In genomic region chr3:58433400-58434169, GRCh38 we compare ENCODE assay signal across 8 cellular contexts. TPM values are rescaled to one million over a fixed set of nuclear protein-coding genes. Genes with fewer than 3 reads are reported as not detected.
DNase-seq lines count a peak whose midpoint lies in the region; ATAC-seq and TF ChIP-seq lines count a peak whose summit lies in the region.

Gene PDHB, minus strand, starts transcription at chr3:58433832. Its CDS starts 23 bp downstream, at chr3:58433809.

- peaks cover 18% of the 10 kb centered on the region for H3K36me3 Mint-ChIP-seq in HFFc6 (ENCODE audit: low read depth)
- peaks cover 6% of the 10 kb centered on the region for H3K36me3 Mint-ChIP-seq in activated naive CD4-positive, alpha-beta T cell treated with anti-CD3 and anti-CD28 coated beads, Interleukin-2, amount 50 U/mL, for 24 hours

- peak within 1 kb of the TSS; percentile 87 for H3K27ac ChIP-seq in temporal lobe (ENCODE audit: low read depth, low read length)

- peaks cover 32% of the 10 kb centered on the region for H3K4me1 Mint-ChIP-seq in HFFc6 (ENCODE audit: low read depth)
- peaks cover 27% of the 10 kb centered on the region for H3K4me1 Mint-ChIP-seq in activated naive CD4-positive, alpha-beta T cell treated with anti-CD3 and anti-CD28 coated beads, Interleukin-2, amount 50 U/mL, for 24 hours

- H3K9me3 Mint-ChIP-seq in HFFc6 = no peaks in the 10 kb centered on the region
- no peaks in the 10 kb centered on the region for H3K9me3 Mint-ChIP-seq in activated naive CD4-positive, alpha-beta T cell treated with anti-CD3 and anti-CD28 coated beads, Interleukin-2, amount 50 U/mL, for 24 hours

- peak within 1 kb of the TSS; percentile 79 for H3K27ac Mint-ChIP-seq in HFFc6
- H3K27ac Mint-ChIP-seq in activated naive CD4-positive, alpha-beta T cell treated with anti-CD3 and anti-CD28 coated beads, Interleukin-2, amount 50 U/mL, for 24 hours = peak within 1 kb of the TSS; percentile 98

- peak; percentile 79 for DNase-seq in HFFc6
- DNase-seq in NAMALWA (ENCODE audit: low spot score) = peak; percentile 84
- peak; percentile 39 for DNase-seq in glomerular endothelial cell (ENCODE audit: extremely low read depth, low read depth, low spot score)
- DNase-seq in omental fat pad (ENCODE audit: low spot score) = peak; percentile 65

- no peaks in the 10 kb centered on the region; the same call in none of the 2 replicates for H3K27me3 Mint-ChIP-seq in HFFc6 (ENCODE audit: insufficient read depth)
- no peaks in the 10 kb centered on the region for H3K27me3 Mint-ChIP-seq in activated naive CD4-positive, alpha-beta T cell treated with anti-CD3 and anti-CD28 coated beads, Interleukin-2, amount 50 U/mL, for 24 hours

- ATAC-seq in SK-N-SH treated with all-trans-retinoic acid at 6 μM for 48 hours (peak; percentile 97), omental fat pad (ENCODE audit: low FRiP score) (peak; percentile 98)

- peak within 1 kb of the TSS; percentile 91 for H3K4me3 Mint-ChIP-seq in HFFc6
- H3K4me3 Mint-ChIP-seq in activated naive CD4-positive, alpha-beta T cell treated with anti-CD3 and anti-CD28 coated beads, Interleukin-2, amount 50 U/mL, for 24 hours = peak within 1 kb of the TSS; percentile 98

- H3K4me3 ChIP-seq in GM08714 (ENCODE audit: low read length) = peak within 1 kb of the TSS; percentile 56

- TF ChIP-seq CTCF in HFFc6 (IDR thresholded peaks at IDR 0.05) (no peak), omental fat pad (IDR thresholded peaks at IDR 0.05) (no peak)

TF ChIP-seq in SK-N-SH treated with all-trans-retinoic acid at 6 μM for 48 hours, 23 proteins besides CTCF, POLR2A, EP300 and RAD21:
- TF ChIP-seq ZFP3 (CRISPR knock-in tag; IDR thresholded peaks at IDR 0.05) (0 out of 2 replicates have a peak, but pooled peaks have one; percentile 27), ZFP30 (CRISPR knock-in tag; IDR thresholded peaks at IDR 0.05) (no peak)

RNA-seq across cellular contexts. Expression of gene PDHB, which starts in this region (rescaled TPM):
- 10 to 100 TPM; 85.6 to 95.7 (median 92.3) TPM for total RNA-seq in HFFc6 (2021; fragmentation: NEBNext Ultra II Directional; extraction: Animal tissue kit (Norgen Biotek cat#: 25700))
- total RNA-seq in glomerular endothelial cell (59.5 and 60.0 TPM in 2 replicates), omental fat pad (10 to 100 TPM; 59.6 to 87.6 (median 74.0) TPM), temporal lobe (48.4 TPM)

Comparison
In these comparisons a context has a peak if more than half of its experiments do, and no peak if none do; other contexts are left out.
1. Peak in every context shown above with its lines: DNase-seq, ATAC-seq, H3K4me3 ChIP-seq and H3K27ac ChIP-seq.